In genomic region chr3:178480274-178480673, GRCh38 we compare ENCODE assay signal across 17 cellular contexts. TPM values are rescaled to one million over a fixed set of nuclear protein-coding genes. Genes with fewer than 3 reads are reported as not detected.
DNase-seq lines count a peak whose midpoint lies in the region; ATAC-seq and TF ChIP-seq lines count a peak whose summit lies in the region.
"Had no signal": no experiment of that assay in that cellular context is flagged by ENCODE, and none has a peak within 500 bp of the region (broad histone marks: within the 10 kb centered on the region; RNA-seq: fewer than 3 reads in every experiment).

No MANE protein-coding gene starts in this region.

- intact Hi-C loops in dorsolateral prefrontal cortex (cut with DNase I), result no loop called here

- H3K9me3 ChIP-seq in SU-DHL-6 (ENCODE audit: insufficient read depth, low read length), result no peaks in the 10 kb centered on the region

- H3K36me3 Mint-ChIP-seq in activated naive CD8-positive, alpha-beta T cell treated with anti-CD3 and anti-CD28 coated beads for 36 hours, result no peaks in the 10 kb centered on the region
- H3K36me3 Mint-ChIP-seq: immature natural killer cell, type B pancreatic cell had no signal

- no peaks in the 10 kb centered on the region for H3K9me3 Mint-ChIP-seq in activated naive CD8-positive, alpha-beta T cell treated with anti-CD3 and anti-CD28 coated beads for 36 hours
- H3K9me3 Mint-ChIP-seq: activated CD4-positive, alpha-beta memory T cell treated with anti-CD3 and anti-CD28 coated beads, Interleukin-2, amount 10 ng/mL, durations not matched to agents 7 days and 5 days; type B pancreatic cell had no signal

- peak overlapping the region; percentile 11; the same call in 1 of the 2 replicates for H3K9ac ChIP-seq in SU-DHL-6 (ENCODE audit: low read length)
- H3K9ac ChIP-seq: GM23248 had no signal

- H3K9me2 ChIP-seq in SU-DHL-6 (replicated peaks; ENCODE audit: insufficient read depth, low read length), result no peaks in the 10 kb centered on the region

- peaks cover 11% of the 10 kb centered on the region for H3K27me3 Mint-ChIP-seq in activated naive CD8-positive, alpha-beta T cell treated with anti-CD3 and anti-CD28 coated beads for 36 hours
- H3K27me3 Mint-ChIP-seq: type B pancreatic cell had no signal

- H3F3A ChIP-seq in SU-DHL-6 (ENCODE audit: insufficient read depth), result no peaks in the 10 kb centered on the region

- no peak overlapping the region for H3K4me3 Mint-ChIP-seq in activated naive CD8-positive, alpha-beta T cell treated with anti-CD3 and anti-CD28 coated beads for 36 hours
- H3K4me3 Mint-ChIP-seq: activated CD4-positive, alpha-beta memory T cell treated with anti-CD3 and anti-CD28 coated beads, Interleukin-2, amount 10 ng/mL, durations not matched to agents 7 days and 5 days; immature natural killer cell; type B pancreatic cell had no signal

- H4K20me1 ChIP-seq in SU-DHL-6 (ENCODE audit: low read depth, low read length), result no peaks in the 10 kb centered on the region

- TF ChIP-seq CTCF in SU-DHL-6 (IDR thresholded peaks at IDR 0.05; ENCODE audit: insufficient read depth, low read length, poor library complexity, severe bottlenecking) (no peak), dorsolateral prefrontal cortex (IDR thresholded peaks at IDR 0.05 in 54 of 56, conservative IDR thresholded peaks at IDR 0.05 in 2 of 56; ENCODE audit: low read depth in 1 of 56, partially characterized antibody in 56 of 56) (no peak)

- H3K4me2 ChIP-seq in SU-DHL-6 (ENCODE audit: low read depth, low read length, poor library complexity, severe bottlenecking), result peak overlapping the region; percentile 31

- H3K79me2 ChIP-seq in SU-DHL-6 (ENCODE audit: insufficient read depth, low read length), result no peaks in the 10 kb centered on the region

- no peaks in the 10 kb centered on the region for H3K27me3 ChIP-seq in SU-DHL-6 (ENCODE audit: low read length)
- peaks cover 0 to 7% (median 0%) of the 10 kb centered on the region in 45 donors for H3K27me3 ChIP-seq in dorsolateral prefrontal cortex

- H3K27ac ChIP-seq in SU-DHL-6 (ENCODE audit: low read depth, low read length) (peak overlapping the region; percentile 17; the same call in 1 of the 2 replicates), dorsolateral prefrontal cortex (no peak overlapping the region)
- H3K27ac ChIP-seq: GM23248, SK-N-MC had no signal

- no peak overlapping the region for H3K27ac Mint-ChIP-seq in activated naive CD8-positive, alpha-beta T cell treated with anti-CD3 and anti-CD28 coated beads for 36 hours
- H3K27ac Mint-ChIP-seq: activated CD4-positive, alpha-beta memory T cell treated with anti-CD3 and anti-CD28 coated beads, Interleukin-2, amount 10 ng/mL, durations not matched to agents 7 days and 5 days; immature natural killer cell; type B pancreatic cell had no signal

- no peaks in the 10 kb centered on the region for H3K4me1 Mint-ChIP-seq in activated naive CD8-positive, alpha-beta T cell treated with anti-CD3 and anti-CD28 coated beads for 36 hours
- H3K4me1 Mint-ChIP-seq: activated CD4-positive, alpha-beta memory T cell treated with anti-CD3 and anti-CD28 coated beads, Interleukin-2, amount 10 ng/mL, durations not matched to agents 7 days and 5 days; immature natural killer cell had no signal

- DNase-seq in NCI-H1105 treated with DMSO at 0.1 percent for 48 hours (lab: John Stamatoyannopoulos, UW), result no peak
- DNase-seq in dorsolateral prefrontal cortex, result no peak
- DNase-seq in activated naive CD8-positive, alpha-beta T cell treated with anti-CD3 and anti-CD28 coated beads for 36 hours, result no peak
- no peak for DNase-seq in superior temporal gyrus (ENCODE audit: extremely low spot score)
- DNase-seq: activated CD4-positive, alpha-beta memory T cell treated with anti-CD3 and anti-CD28 coated beads, Interleukin-2, amount 10 ng/mL, durations not matched to agents 7 days and 5 days; amygdala; cerebellar nuclear complex; GM23248; immature natural killer cell; NCI-H446; right cardiac atrium had no signal

- H3K4me3 ChIP-seq in SU-DHL-6 (ENCODE audit: insufficient read depth, low read length, poor library complexity, severe bottlenecking), result no peak overlapping the region
- H3K4me3 ChIP-seq in dorsolateral prefrontal cortex, result no peak overlapping the region
- H3K4me3 ChIP-seq: GM23248, SK-N-MC had no signal

- ATAC-seq in GM19023 (IDR thresholded peaks at IDR 0.05; ENCODE audit: unreplicated experiment) (peak; percentile 32), GM21515 (IDR thresholded peaks at IDR 0.05; ENCODE audit: unreplicated experiment) (peak; percentile 29), HG03039 (IDR thresholded peaks at IDR 0.05; ENCODE audit: unreplicated experiment) (peak; percentile 14)

- no peaks in the 10 kb centered on the region for H3K36me3 ChIP-seq in SU-DHL-6 (ENCODE audit: low read length)

- no peak overlapping the region for H2AFZ ChIP-seq in SU-DHL-6 (ENCODE audit: low read depth, low read length, severe bottlenecking)
- H2AFZ ChIP-seq: GM23248 had no signal

RNA-seq across cellular contexts. Expression of gene KCNMB2, which starts 56.0 kb away (rescaled TPM):
- 10 to 100 TPM in 43 of 120 experiments, 1 to 10 TPM in 77; 3.7 to 17.8 (median 9.0) TPM for total RNA-seq in dorsolateral prefrontal cortex
- not detected for total RNA-seq in activated naive CD8-positive, alpha-beta T cell treated with anti-CD3 and anti-CD28 coated beads for 36 hours
- total RNA-seq: activated CD4-positive, alpha-beta memory T cell treated with anti-CD3 and anti-CD28 coated beads, Interleukin-2, amount 10 ng/mL, durations not matched to agents 7 days and 5 days; GM23248 had no signal

Comparison
In these comparisons a context has a peak if more than half of its experiments do, and no peak if none do; other contexts are left out.
1. RNA of gene KCNMB2, which starts 56.0 kb away (total RNA-seq): 3.7 to 17.8 TPM in dorsolateral prefrontal cortex; not detected in activated naive CD8-positive, alpha-beta T cell treated with anti-CD3 and anti-CD28 coated beads for 36 hours; every median in the first group is over 4 times any median in the second.
2. Peak in every context shown above with its lines, with median percentiles within 50 percentile points of each other: ATAC-seq.